In the genomic region with DNA sequence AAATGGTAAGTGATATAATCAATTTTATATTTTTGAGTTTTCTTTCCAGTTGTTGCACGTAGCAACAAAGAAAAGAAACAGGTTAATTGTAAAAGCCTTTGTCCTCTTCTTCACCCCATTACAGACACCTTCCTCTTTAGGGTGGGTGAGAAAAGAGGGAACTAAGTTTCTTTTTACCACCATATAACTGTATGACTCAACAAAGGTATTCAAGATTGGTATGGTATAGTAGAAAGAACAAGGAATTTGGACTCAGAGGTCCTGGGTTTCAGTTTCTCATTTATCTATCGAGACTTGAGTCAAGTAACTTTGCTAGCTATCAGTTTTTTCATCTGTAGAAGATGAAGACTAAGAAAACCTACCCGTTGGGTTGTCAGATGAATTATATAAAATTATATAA, we compare ENCODE assay signal across 13 cellular contexts. TPM values are rescaled to one million over a fixed set of nuclear protein-coding genes. Genes with fewer than 3 reads are reported as not detected.
DNase-seq lines count a peak whose midpoint lies in the region; ATAC-seq, FAIRE-seq and TF ChIP-seq lines count a peak whose summit lies in the region.
"Had no signal": no experiment of that assay in that cellular context is flagged by ENCODE, and none has a peak within 500 bp of the region (broad histone marks: within the 10 kb centered on the region; RNA-seq: fewer than 3 reads in every experiment).

No MANE protein-coding gene starts in this region.

- H3K27me3 ChIP-seq in GM06990 (replicated peaks; ENCODE audit: control insufficient read depth, insufficient read depth, low read length): no peaks in the 10 kb centered on the region
- H3K27me3 ChIP-seq in dorsolateral prefrontal cortex: peaks cover 0 to 38% (median 3%) of the 10 kb centered on the region in 45 donors

- H3K4me3 ChIP-seq in GM06990 (replicated peaks; ENCODE audit: low read depth, low read length): no peak overlapping the region
- no peak overlapping the region for H3K4me3 ChIP-seq in dorsolateral prefrontal cortex

- peak; percentile 70 for ATAC-seq in GM19043 (IDR thresholded peaks at IDR 0.05; ENCODE audit: low read depth, unreplicated experiment)
- ATAC-seq in HG02852 (IDR thresholded peaks at IDR 0.05; ENCODE audit: unreplicated experiment): peak; percentile 72

- FAIRE-seq in frontal cortex (lab: Jason Lieb, UNC): no peak
- FAIRE-seq: bronchial epithelial cell, kidney had no signal

- DNase-seq in GM06990 (ENCODE audit: extremely low read depth, insufficient read length): peak; percentile 62
- DNase-seq in LoVo (ENCODE audit: low spot score): peak; percentile 33
- no peak for DNase-seq in H4 (ENCODE audit: low spot score)
- no peak for DNase-seq in dorsolateral prefrontal cortex
- no peak for DNase-seq in frontal cortex (ENCODE audit: low spot score in 2 of 2)
- DNase-seq in activated CD8-positive, alpha-beta memory T cell treated with anti-CD3 and anti-CD28 coated beads, Interleukin-2, amount 50 U/mL, for 4 hours: no peak
- DNase-seq: GDM1, kidney, nephron progenitor cell had no signal

- H3K36me3 ChIP-seq in GM06990 (ENCODE audit: control insufficient read depth, insufficient read depth, low read length): no peaks in the 10 kb centered on the region

- H3K27ac ChIP-seq in dorsolateral prefrontal cortex: no peak overlapping the region

- intact Hi-C loops in dorsolateral prefrontal cortex (cut with DNase I): loop anchor here in 1 of 2 donors (10.0 kb wide), 1 partner anchor 111 kb away; a partner anchor contains a TSS

- no peak for TF ChIP-seq CTCF in GM06990 (IDR thresholded peaks at IDR 0.05; ENCODE audit: insufficient read depth, low read length, poor library complexity, severe bottlenecking)
- TF ChIP-seq CTCF in dorsolateral prefrontal cortex (IDR thresholded peaks at IDR 0.05 in 54 of 56, conservative IDR thresholded peaks at IDR 0.05 in 2 of 56; ENCODE audit: low read depth in 1 of 56, partially characterized antibody in 56 of 56): no peak

RNA-seq across cellular contexts. Expression of a gene that starts 5.6 kb away (rescaled TPM):
- total RNA-seq in H4 (2014; rRNA removed; shearing (Covaris generic)): 17.4 and 28.2 TPM in 2 replicates
- total RNA-seq in dorsolateral prefrontal cortex: 10 to 100 TPM; 28.3 to 49.9 (median 37.3) TPM
- total RNA-seq in frontal cortex: 77.5 TPM

RNA-seq across cellular contexts. Expression of a gene that starts 42.6 kb away (rescaled TPM):
- total RNA-seq in H4 (2014; rRNA removed; shearing (Covaris generic)): not detected in 2 replicates
- total RNA-seq in dorsolateral prefrontal cortex: 10 to 100 TPM in 101 of 120 experiments, 1 to 10 TPM in 19; 1.5 to 77.3 (median 22.0) TPM
- 0.41 TPM for total RNA-seq in frontal cortex
- total RNA-seq: B cell, bronchial epithelial cell, kidney had no signal

Comparison
In these comparisons a context has a peak if more than half of its experiments do, and no peak if none do; other contexts are left out.
1. DNase-seq: peak in GM06990 (single experiment) and LoVo (single experiment); none in H4 (single experiment), dorsolateral prefrontal cortex (0 of 10), frontal cortex (0 of 2) and activated CD8-positive, alpha-beta memory T cell treated with anti-CD3 and anti-CD28 coated beads, Interleukin-2, amount 50 U/mL, for 4 hours (single experiment).